ENCODE assay signal across 9 cellular contexts in the genomic region with DNA sequence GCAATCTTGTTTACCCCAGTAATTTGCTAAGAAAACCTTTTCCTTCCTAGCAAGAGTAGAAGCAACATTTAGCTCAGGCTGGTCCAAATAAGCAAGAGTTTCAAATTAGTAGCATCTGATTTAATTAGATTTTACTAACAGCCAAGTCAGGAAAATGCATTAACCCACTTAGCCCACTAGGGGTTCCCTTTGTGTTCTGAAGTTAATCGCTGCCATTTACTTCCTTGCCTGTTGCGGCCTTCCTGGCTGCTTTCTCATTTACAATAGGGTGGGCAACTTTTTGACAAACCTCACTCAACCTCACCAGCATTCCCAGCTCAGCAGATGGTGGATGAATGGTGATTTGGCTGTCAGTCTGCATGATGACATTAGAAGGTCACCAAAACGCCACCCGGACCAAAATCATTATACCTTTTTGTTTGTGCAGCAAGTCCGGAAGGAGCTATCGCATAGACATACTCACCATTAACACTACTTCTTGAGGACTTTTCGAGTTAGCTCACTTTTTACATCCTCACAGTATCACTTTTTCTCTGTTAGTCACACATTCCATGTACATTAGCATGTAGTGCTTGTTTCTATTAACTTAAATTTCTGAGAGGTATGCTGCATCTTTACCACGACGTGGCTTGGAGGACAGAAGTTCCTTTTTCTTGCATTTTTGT.
DNase-seq lines count a peak whose midpoint lies in the region; ATAC-seq, FAIRE-seq and TF ChIP-seq lines count a peak whose summit lies in the region.
"Had no signal": no experiment of that assay in that cellular context is flagged by ENCODE, and none has a peak within 500 bp of the region (broad histone marks: within the 10 kb centered on the region; RNA-seq: fewer than 3 reads in every experiment).

No MANE protein-coding gene starts in this region.

- no peaks in the 10 kb centered on the region for H3K9me3 ChIP-seq in astrocyte (ENCODE audit: insufficient read depth, low read depth, low read length)

- no peak overlapping the region for H3K4me3 Mint-ChIP-seq in activated CD4-positive, alpha-beta T cell treated with anti-CD3 and anti-CD28 coated beads, Interleukin-2, amount 10 ng/mL, durations not matched to agents 7 days and 5 days
- no peak overlapping the region for H3K4me3 Mint-ChIP-seq in astrocyte (ENCODE audit: unreplicated experiment)
- no peak overlapping the region for H3K4me3 Mint-ChIP-seq in nephron
- H3K4me3 Mint-ChIP-seq: activated naive CD8-positive, alpha-beta T cell had no signal

- H3K9me3 Mint-ChIP-seq in activated CD4-positive, alpha-beta T cell treated with anti-CD3 and anti-CD28 coated beads, Interleukin-2, amount 10 ng/mL, durations not matched to agents 7 days and 5 days: no peaks in the 10 kb centered on the region
- no peaks in the 10 kb centered on the region for H3K9me3 Mint-ChIP-seq in astrocyte (ENCODE audit: unreplicated experiment)
- H3K9me3 Mint-ChIP-seq in nephron: no peaks in the 10 kb centered on the region

- H3K27ac ChIP-seq in astrocyte (ENCODE audit: low read depth, low read length) (peak overlapping the region; percentile 60), substantia nigra (ENCODE audit: low read depth, low read length, poor library complexity, severe bottlenecking) (no peak overlapping the region)

- peak overlapping the region; percentile 44 for H3K9ac ChIP-seq in astrocyte (ENCODE audit: low read length)

- POLR2A ChIA-PET in activated CD4-positive, alpha-beta T cell treated with anti-CD3 and anti-CD28 coated beads, Interleukin-2, amount 10 ng/mL, durations not matched to agents 7 days and 5 days (lab: Charles Lee): no interaction called here

- peaks cover 10% of the 10 kb centered on the region for H3K4me1 ChIP-seq in astrocyte (ENCODE audit: insufficient read depth, low read length)

- ATAC-seq in GM18520 (IDR thresholded peaks at IDR 0.05; ENCODE audit: unreplicated experiment): no peak
- ATAC-seq in HG03108 (IDR thresholded peaks at IDR 0.05; ENCODE audit: unreplicated experiment): no peak

- peak; percentile 96 for FAIRE-seq in astrocyte (lab: Jason Lieb, UNC)

- no peaks in the 10 kb centered on the region for H3K27me3 ChIP-seq in astrocyte (ENCODE audit: insufficient read depth, low read length)

- CTCF ChIA-PET in activated CD4-positive, alpha-beta T cell treated with anti-CD3 and anti-CD28 coated beads, Interleukin-2, amount 10 ng/mL, durations not matched to agents 7 days and 5 days (lab: Charles Lee): interaction anchor here (0.8 kb wide), 1 partner anchor 9 kb away, joined by 3 read pairs; no protein-coding TSS in a partner anchor

- H4K20me1 ChIP-seq in astrocyte (ENCODE audit: insufficient read depth, low read length): no peaks in the 10 kb centered on the region

- H3K36me3 ChIP-seq in astrocyte (ENCODE audit: insufficient read depth, low read length): no peaks in the 10 kb centered on the region

- H3K27ac Mint-ChIP-seq in activated CD4-positive, alpha-beta T cell treated with anti-CD3 and anti-CD28 coated beads, Interleukin-2, amount 10 ng/mL, durations not matched to agents 7 days and 5 days: no peak overlapping the region
- H3K27ac Mint-ChIP-seq in astrocyte (ENCODE audit: unreplicated experiment): peak overlapping the region; percentile 48
- no peak overlapping the region for H3K27ac Mint-ChIP-seq in nephron
- H3K27ac Mint-ChIP-seq: activated naive CD8-positive, alpha-beta T cell had no signal

- H3K4me3 ChIP-seq in astrocyte (ENCODE audit: insufficient read depth, low read depth, low read length): peak overlapping the region; percentile 18

- DNase-seq in activated CD4-positive, alpha-beta T cell treated with anti-CD3 and anti-CD28 coated beads, Interleukin-2, amount 10 ng/mL, durations not matched to agents 7 days and 5 days: peak; percentile 6
- DNase-seq in activated CD4-positive, alpha-beta T cell treated with anti-CD3 and anti-CD28 coated beads, Interleukin-2, amount 50 U/mL, for 48 hours: no peak
- DNase-seq in HT1080 (ENCODE audit: low read depth) (peak; percentile 30), astrocyte (ENCODE audit: low read depth) (peak; percentile 79), substantia nigra (lab: John Stamatoyannopoulos, UW) (no peak)

- H3K79me2 ChIP-seq in astrocyte (ENCODE audit: insufficient read depth, low read length): no peaks in the 10 kb centered on the region

- TF ChIP-seq CTCF in astrocyte (IDR thresholded peaks at IDR 0.05; ENCODE audit: insufficient read depth, low read depth, low read length): peak; percentile 69
- peak; percentile 33 to 57 (median 38) for TF ChIP-seq CTCF in nephron (IDR thresholded peaks at IDR 0.05; ENCODE audit: unreplicated experiment in 3 of 3)

- H3K4me1 Mint-ChIP-seq in activated CD4-positive, alpha-beta T cell treated with anti-CD3 and anti-CD28 coated beads, Interleukin-2, amount 10 ng/mL, durations not matched to agents 7 days and 5 days: peaks cover 2% of the 10 kb centered on the region
- H3K4me1 Mint-ChIP-seq in astrocyte (ENCODE audit: low read depth, unreplicated experiment) (peaks cover 17% of the 10 kb centered on the region), nephron (peaks cover 4% of the 10 kb centered on the region)

- H2AFZ ChIP-seq in astrocyte (ENCODE audit: low read depth, low read length): peak overlapping the region; percentile 59

- H3K27me3 Mint-ChIP-seq in activated CD4-positive, alpha-beta T cell treated with anti-CD3 and anti-CD28 coated beads, Interleukin-2, amount 10 ng/mL, durations not matched to agents 7 days and 5 days: peaks cover 3% of the 10 kb centered on the region
- no peaks in the 10 kb centered on the region for H3K27me3 Mint-ChIP-seq in astrocyte (ENCODE audit: low read depth, unreplicated experiment)
- H3K27me3 Mint-ChIP-seq in nephron (ENCODE audit: low read depth): peaks cover 3% of the 10 kb centered on the region
- H3K27me3 Mint-ChIP-seq: activated naive CD8-positive, alpha-beta T cell had no signal

- peak overlapping the region; percentile 71 for H3K4me2 ChIP-seq in astrocyte (ENCODE audit: low read length)

- no peaks in the 10 kb centered on the region for H3K36me3 Mint-ChIP-seq in activated CD4-positive, alpha-beta T cell treated with anti-CD3 and anti-CD28 coated beads, Interleukin-2, amount 10 ng/mL, durations not matched to agents 7 days and 5 days (ENCODE audit: low read depth)
- H3K36me3 Mint-ChIP-seq in astrocyte (ENCODE audit: low read depth, unreplicated experiment) (no peaks in the 10 kb centered on the region), nephron (ENCODE audit: low read depth) (no peaks in the 10 kb centered on the region)
- H3K36me3 Mint-ChIP-seq: activated naive CD8-positive, alpha-beta T cell had no signal

Comparison
In these comparisons a context has a peak if more than half of its experiments do, and no peak if none do; other contexts are left out.
1. DNase-seq: peak in activated CD4-positive, alpha-beta T cell treated with anti-CD3 and anti-CD28 coated beads, Interleukin-2, amount 10 ng/mL, durations not matched to agents 7 days and 5 days (single experiment), HT1080 (single experiment) and astrocyte (single experiment); none in activated CD4-positive, alpha-beta T cell treated with anti-CD3 and anti-CD28 coated beads, Interleukin-2, amount 50 U/mL, for 48 hours (0 of 2) and substantia nigra (0 of 49).